ENCODE assay signal across 1 cellular context in genomic region chr11:12673924-12674570, GRCh38.
TF ChIP-seq lines count a peak whose summit lies in the region.

Gene TEAD1, plus strand, starts transcription at chr11:12674421.

TF ChIP-seq in HepG2, 621 proteins besides CTCF, POLR2A, EP300 and RAD21 (continued from another document and continues in another):
- TF ChIP-seq DZIP1 (CRISPR knock-in tag; IDR thresholded peaks at IDR 0.05) = no peak
- TF ChIP-seq THAP11 (CRISPR knock-in tag; IDR thresholded peaks at IDR 0.05) = 0 out of 2 replicates have a peak, but pooled peaks have one; percentile 54
- peak; percentile 68 for TF ChIP-seq POLR2G (IDR thresholded peaks at IDR 0.05; ENCODE audit: low read depth, low read length)
- TF ChIP-seq HOXA7 (CRISPR knock-in tag; IDR thresholded peaks at IDR 0.05) = no peak
- TF ChIP-seq KDM6A (CRISPR knock-in tag; IDR thresholded peaks at IDR 0.05; ENCODE audit: low read depth) = no peak
- TF ChIP-seq IKZF1 (IDR thresholded peaks at IDR 0.05) = no peak
- no peak for TF ChIP-seq ZNF740 (CRISPR knock-in tag; IDR thresholded peaks at IDR 0.05)
- peak; percentile 56; the same call in 1 of the 2 replicates for TF ChIP-seq ZNF263 (CRISPR knock-in tag; IDR thresholded peaks at IDR 0.05)
- no peak for TF ChIP-seq TAF15 (IDR thresholded peaks at IDR 0.05; ENCODE audit: low read depth, low read length, poor library complexity, severe bottlenecking)
- TF ChIP-seq CAMTA2 (CRISPR knock-in tag; IDR thresholded peaks at IDR 0.05; ENCODE audit: borderline replicate concordance) = no peak
- TF ChIP-seq ZSCAN21 (CRISPR knock-in tag; IDR thresholded peaks at IDR 0.05; ENCODE audit: borderline replicate concordance) = peak; percentile 54; the same call in 1 of the 2 replicates
- peak; percentile 56; the same call in 1 of the 2 replicates for TF ChIP-seq ZNF616 (CRISPR knock-in tag; IDR thresholded peaks at IDR 0.05; ENCODE audit: low read depth)
- TF ChIP-seq SP2 (CRISPR knock-in tag; IDR thresholded peaks at IDR 0.05) = no peak
- no peak; the same call in 1 of the 2 replicates for TF ChIP-seq MED13 (CRISPR knock-in tag; IDR thresholded peaks at IDR 0.05)
- no peak for TF ChIP-seq ZNF335 (CRISPR knock-in tag; IDR thresholded peaks at IDR 0.05)
- TF ChIP-seq AKAP8 (CRISPR knock-in tag; IDR thresholded peaks at IDR 0.05) = no peak
- TF ChIP-seq ASH2L (IDR thresholded peaks at IDR 0.05; ENCODE audit: insufficient read length, low read depth, low read length) = peak; percentile 46
- no peak for TF ChIP-seq ZNF362 (CRISPR knock-in tag; IDR thresholded peaks at IDR 0.05; ENCODE audit: borderline replicate concordance)
- no peak for TF ChIP-seq MNT (IDR thresholded peaks at IDR 0.05)
- TF ChIP-seq SIN3B (IDR thresholded peaks at IDR 0.05; ENCODE audit: low read length) = no peak
- TF ChIP-seq ZNF710 (CRISPR knock-in tag; IDR thresholded peaks at IDR 0.05; ENCODE audit: borderline replicate concordance) = no peak
- no peak; the same call in 1 of the 2 replicates for TF ChIP-seq ZBTB25 (CRISPR knock-in tag; IDR thresholded peaks at IDR 0.05)
- no peak for TF ChIP-seq ZNF296 (CRISPR knock-in tag; conservative IDR thresholded peaks at IDR 0.05)
- no peak; the same call in 1 of the 2 replicates for TF ChIP-seq ZKSCAN8 (CRISPR knock-in tag; IDR thresholded peaks at IDR 0.05; ENCODE audit: borderline replicate concordance)
- TF ChIP-seq SOX5 (CRISPR knock-in tag; IDR thresholded peaks at IDR 0.05; ENCODE audit: borderline replicate concordance) = peak; percentile 40; the same call in 1 of the 2 replicates
- TF ChIP-seq ZNF431 (CRISPR knock-in tag; IDR thresholded peaks at IDR 0.05; ENCODE audit: borderline replicate concordance, low read depth) = peak; percentile 54; the same call in 1 of the 2 replicates
- TF ChIP-seq ARID4A (CRISPR knock-in tag; IDR thresholded peaks at IDR 0.05; ENCODE audit: borderline replicate concordance) = peak; percentile 57; the same call in 1 of the 2 replicates
- TF ChIP-seq AHR (CRISPR knock-in tag; IDR thresholded peaks at IDR 0.05) = no peak
- no peak for TF ChIP-seq GMEB2 (CRISPR knock-in tag; IDR thresholded peaks at IDR 0.05; ENCODE audit: low read depth)
- no peak for TF ChIP-seq ZSCAN25 (CRISPR knock-in tag; IDR thresholded peaks at IDR 0.05)
- TF ChIP-seq MLLT10 (CRISPR knock-in tag; IDR thresholded peaks at IDR 0.05) = no peak
- 0 out of 2 replicates have a peak, but pooled peaks have one; percentile 47 for TF ChIP-seq ZBED4 (CRISPR knock-in tag; IDR thresholded peaks at IDR 0.05; ENCODE audit: borderline replicate concordance)
- TF ChIP-seq PCBP1 (IDR thresholded peaks at IDR 0.05; ENCODE audit: borderline replicate concordance, low read depth, low read length) = no peak
- TF ChIP-seq HCFC1 (IDR thresholded peaks at IDR 0.05; ENCODE audit: low read depth, low read length) = no peak
